In the genomic region with DNA sequence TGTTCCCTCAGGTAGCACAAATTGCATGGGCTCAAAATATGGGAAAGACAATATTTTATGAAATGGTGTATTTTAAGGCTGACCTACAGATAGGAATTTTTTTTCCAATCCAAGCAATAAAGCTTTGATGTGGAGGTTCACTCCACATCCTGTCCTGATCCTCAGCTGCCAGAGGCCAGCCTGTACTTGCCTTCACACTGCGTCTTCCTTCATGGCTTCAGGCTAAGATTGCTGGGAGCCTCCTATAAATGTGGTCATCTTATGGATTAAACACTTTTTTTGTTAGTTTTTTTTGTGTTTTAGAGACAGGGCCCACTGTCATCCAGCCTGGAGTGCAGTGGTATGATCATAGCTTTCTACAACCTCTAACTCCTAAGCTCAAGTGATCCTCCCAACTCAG, we compare ENCODE assay signal across 5 cellular contexts.
DNase-seq lines count a peak whose midpoint lies in the region; ATAC-seq, FAIRE-seq and TF ChIP-seq lines count a peak whose summit lies in the region.
"Not testable (repeated sequence)": the region's sequence is repeated elsewhere in the genome, so short reads cannot be mapped to it uniquely, and the experiment has no call there.

No MANE protein-coding gene starts in this region.

- BruUV-seq in MCF 10A (replicated peaks; lab: Mats Ljungman, UMichigan) = not testable (repeated sequence)

- FAIRE-seq in bronchial epithelial cell (lab: Jason Lieb, UNC) = not testable (repeated sequence)
- FAIRE-seq in keratinocyte (lab: Jason Lieb, UNC) = peak; percentile 78

- not testable (repeated sequence) for H3K27me3 ChIP-seq in RWPE2 (ENCODE audit: insufficient read depth, poor library complexity, severe bottlenecking); bronchial epithelial cell (ENCODE audit: control insufficient read depth, insufficient read depth, low read length); keratinocyte (ENCODE audit: control insufficient read depth, extremely low read depth, insufficient read depth, low read length)

- H3K27ac ChIP-seq in RWPE2 (ENCODE audit: poor library complexity, severe bottlenecking); epithelial cell of prostate; keratinocyte (ENCODE audit: control insufficient read depth, insufficient read depth, low read length): not testable (repeated sequence)

- H3K4me2 ChIP-seq in keratinocyte (ENCODE audit: control insufficient read depth, extremely low read depth, insufficient read depth, low read depth, low read length) = not testable (repeated sequence)

- POLR2A ChIA-PET in MCF 10A (lab: Yijun Ruan, JAX) = not testable (repeated sequence)

- ATAC-seq in RWPE2 (ENCODE audit: low read depth) = peak; percentile 98

- not testable (repeated sequence) for TF ChIP-seq CTCF in RWPE2 (IDR thresholded peaks at IDR 0.05; ENCODE audit: poor library complexity, severe bottlenecking); MCF 10A (IDR thresholded peaks at IDR 0.05; ENCODE audit: unreplicated experiment); bronchial epithelial cell (IDR thresholded peaks at IDR 0.05; ENCODE audit: insufficient read depth, low read length, severe bottlenecking); keratinocyte (optimal IDR thresholded peaks at IDR 0.05 in 1 of 3, IDR thresholded peaks at IDR 0.05 in 1 of 3, conservative IDR thresholded peaks at IDR 0.05 in 1 of 3; ENCODE audit: extremely low read depth in 1 of 3, insufficient read depth in 2 of 3, low read length in 3 of 3)

- H3K9ac ChIP-seq in keratinocyte (ENCODE audit: control insufficient read depth, extremely low read depth, insufficient read depth, low read length) = not testable (repeated sequence)

- CTCF ChIA-PET in MCF 10A (lab: Yijun Ruan, JAX) = not testable (repeated sequence)

- H3K36me3 ChIP-seq in RWPE2 (ENCODE audit: low read depth); bronchial epithelial cell (ENCODE audit: control insufficient read depth, insufficient read depth, low read length); keratinocyte (ENCODE audit: control insufficient read depth in 2 of 2, extremely low read depth in 1 of 2, insufficient read depth in 2 of 2, low read length in 2 of 2): not testable (repeated sequence)

- H4K20me1 ChIP-seq in keratinocyte (ENCODE audit: control insufficient read depth, extremely low read depth, insufficient read depth, low read length) = not testable (repeated sequence)

- not testable (repeated sequence) for H3K79me2 ChIP-seq in keratinocyte (ENCODE audit: control insufficient read depth, insufficient read depth, low read length)

- H2AFZ ChIP-seq in keratinocyte (ENCODE audit: control insufficient read depth, low read length) = not testable (repeated sequence)

- intact Hi-C loops in MCF 10A (cut with micrococcal nuclease) = not testable (repeated sequence)

- H3K27me3 Mint-ChIP-seq in MCF 10A (ENCODE audit: insufficient read depth, unreplicated experiment) = not testable (repeated sequence)

- not testable (repeated sequence) for H3K4me3 ChIP-seq in RWPE2 (ENCODE audit: severe bottlenecking); bronchial epithelial cell (ENCODE audit: low read depth, low read length); keratinocyte (ENCODE audit: control insufficient read depth in 2 of 3, extremely low read depth in 1 of 3, insufficient read depth in 2 of 3, low read depth in 1 of 3, low read length in 3 of 3)

- H3K9me3 Mint-ChIP-seq in MCF 10A (ENCODE audit: unreplicated experiment) = not testable (repeated sequence)

- not testable (repeated sequence) for H3K36me3 Mint-ChIP-seq in MCF 10A (ENCODE audit: insufficient read depth, unreplicated experiment)

- H3K4me1 Mint-ChIP-seq in MCF 10A (ENCODE audit: insufficient read depth, unreplicated experiment) = not testable (repeated sequence)

- H3K9me1 ChIP-seq in keratinocyte (ENCODE audit: control insufficient read depth, extremely low read depth, insufficient read depth, low read length) = not testable (repeated sequence)

- H3K4me1 ChIP-seq in RWPE2 (ENCODE audit: insufficient read depth, poor library complexity, severe bottlenecking); keratinocyte (ENCODE audit: control insufficient read depth, extremely low read depth, insufficient read depth, low read length): not testable (repeated sequence)

- not testable (repeated sequence) for H3K27ac Mint-ChIP-seq in MCF 10A (ENCODE audit: low read depth, unreplicated experiment)

- DNase-seq in RWPE2 (ENCODE audit: low spot score); keratinocyte (ENCODE audit: low read depth, low spot score): not testable (repeated sequence)
- peak; percentile 31 for DNase-seq in MCF 10A (ENCODE audit: unreplicated experiment)
- DNase-seq in bronchial epithelial cell (ENCODE audit: low read depth) = peak; percentile 67
- DNase-seq in epithelial cell of prostate (ENCODE audit: low read depth, low spot score) = peak; percentile 5

- not testable (repeated sequence) for H3K4me3 Mint-ChIP-seq in MCF 10A (ENCODE audit: unreplicated experiment)

- dilution Hi-C loops in keratinocyte (cut with MboI; ENCODE audit: extremely low pct_ligation_motif_present, low sequenced_read_pairs) = not testable (repeated sequence)

- H3K9me3 ChIP-seq in RWPE2 (ENCODE audit: severe bottlenecking); keratinocyte (ENCODE audit: control insufficient read depth, low read depth, low read length): not testable (repeated sequence)
